Comparison of ENCODE assay signal across 9 cellular contexts in genomic region chr1:148459694-148460093, GRCh38. TPM values are rescaled to one million over a fixed set of nuclear protein-coding genes. Genes with fewer than 3 reads are reported as not detected.
DNase-seq lines count a peak whose midpoint lies in the region; ATAC-seq and TF ChIP-seq lines count a peak whose summit lies in the region.
"Not testable (repeated sequence)": the region's sequence is repeated elsewhere in the genome, so short reads cannot be mapped to it uniquely, and the experiment has no call there.
"Had no signal": no experiment of that assay in that cellular context is flagged by ENCODE, and none has a peak within 500 bp of the region (broad histone marks: within the 10 kb centered on the region; RNA-seq: fewer than 3 reads in every experiment).

No MANE protein-coding gene starts in this region.

- ATAC-seq in body of pancreas; memory B cell (ENCODE audit: low read depth): not testable (repeated sequence)

- not testable (repeated sequence) for H3K36me3 ChIP-seq in OCI-LY1 (ENCODE audit: insufficient read depth, low read length); body of pancreas (replicated peaks in 1 of 2; ENCODE audit: insufficient read depth in 1 of 2, low read depth in 2 of 2); sigmoid colon

- DNase-seq in activated CD4-positive, alpha-beta T cell treated with anti-CD3 and anti-CD28 coated beads, Interleukin-2, amount 10 ng/mL, durations not matched to agents 7 days and 5 days; body of pancreas; fibroblast of mammary gland (ENCODE audit: low read depth); memory B cell (ENCODE audit: low spot score in 2 of 2); sigmoid colon: not testable (repeated sequence)

- not testable (repeated sequence) for H3K4me1 Mint-ChIP-seq in activated CD4-positive, alpha-beta T cell treated with anti-CD3 and anti-CD28 coated beads, Interleukin-2, amount 10 ng/mL, durations not matched to agents 7 days and 5 days; memory B cell

- peak in 2 of 3 donors; percentile 41 to 46 for TF ChIP-seq POLR2A in body of pancreas (IDR thresholded peaks at IDR 0.05)
- TF ChIP-seq POLR2A in sigmoid colon (IDR thresholded peaks at IDR 0.05), result not testable (repeated sequence)

- H3K27me3 Mint-ChIP-seq in activated CD4-positive, alpha-beta T cell treated with anti-CD3 and anti-CD28 coated beads, Interleukin-2, amount 10 ng/mL, durations not matched to agents 7 days and 5 days; memory B cell: not testable (repeated sequence)

- H3K4me3 Mint-ChIP-seq in activated CD4-positive, alpha-beta T cell treated with anti-CD3 and anti-CD28 coated beads, Interleukin-2, amount 10 ng/mL, durations not matched to agents 7 days and 5 days, result peak overlapping the region; percentile 74
- H3K4me3 Mint-ChIP-seq in memory B cell, result peak overlapping the region; percentile 24

- H3K27me3 ChIP-seq in OCI-LY1 (ENCODE audit: insufficient read depth, low read length); body of pancreas; sigmoid colon: not testable (repeated sequence)

- not testable (repeated sequence) for TF ChIP-seq EP300 in sigmoid colon (IDR thresholded peaks at IDR 0.05)

- peak overlapping the region; percentile 77 for H3K9ac ChIP-seq in OCI-LY1 (ENCODE audit: low read length)

- POLR2A ChIA-PET in activated CD4-positive, alpha-beta T cell treated with anti-CD3 and anti-CD28 coated beads, Interleukin-2, amount 10 ng/mL, durations not matched to agents 7 days and 5 days (lab: Charles Lee), result not testable (repeated sequence)

- H3K4me1 ChIP-seq in OCI-LY1 (ENCODE audit: insufficient read depth, low read length, severe bottlenecking); body of pancreas; sigmoid colon: not testable (repeated sequence)

- not testable (repeated sequence) for H3K9me2 ChIP-seq in OCI-LY1 (ENCODE audit: low read depth, low read length)

- TF ChIP-seq CTCF in GM12875 (IDR thresholded peaks at IDR 0.05; ENCODE audit: borderline replicate concordance, insufficient read depth, low read depth, low read length); OCI-LY1 (IDR thresholded peaks at IDR 0.05; ENCODE audit: low read length); body of pancreas (IDR thresholded peaks at IDR 0.05); fibroblast of mammary gland (conservative IDR thresholded peaks at IDR 0.05; ENCODE audit: control insufficient read depth, insufficient read depth, low read depth, low read length); sigmoid colon (IDR thresholded peaks at IDR 0.05): not testable (repeated sequence)

- not testable (repeated sequence) for H3K9me3 ChIP-seq in OCI-LY1 (ENCODE audit: low read length); body of pancreas; sigmoid colon

- peak overlapping the region; percentile 81 for H3K27ac Mint-ChIP-seq in activated CD4-positive, alpha-beta T cell treated with anti-CD3 and anti-CD28 coated beads, Interleukin-2, amount 10 ng/mL, durations not matched to agents 7 days and 5 days
- H3K27ac Mint-ChIP-seq in memory B cell, result not testable (repeated sequence)

- peak overlapping the region; percentile 68; the same call in 1 of the 2 replicates for H3K4me2 ChIP-seq in OCI-LY1 (ENCODE audit: low read length)

- H3K79me2 ChIP-seq in OCI-LY1 (ENCODE audit: insufficient read depth, low read length), result not testable (repeated sequence)

- H3K9me3 Mint-ChIP-seq in activated CD4-positive, alpha-beta T cell treated with anti-CD3 and anti-CD28 coated beads, Interleukin-2, amount 10 ng/mL, durations not matched to agents 7 days and 5 days; memory B cell: not testable (repeated sequence)

- not testable (repeated sequence) for H4K20me1 ChIP-seq in OCI-LY1 (ENCODE audit: insufficient read depth, low read length)

- H3K4me3 ChIP-seq in GM12875 (ENCODE audit: low read depth, low read length) (peak overlapping the region; percentile 55), OCI-LY1 (ENCODE audit: low read depth, low read length, poor library complexity, severe bottlenecking) (peak overlapping the region; percentile 73), body of pancreas (peak overlapping the region in 1 of 2 donors; percentile 96), fibroblast of mammary gland (ENCODE audit: control insufficient read depth, low read depth, low read length) (peak overlapping the region; percentile 63), sigmoid colon (peak overlapping the region; percentile 55 to 77 (median 68))

- 0 to 1% methylated on average over 2 to 11 of the region's 28 CpGs for WGBS in body of pancreas, 2 donors
- WGBS in sigmoid colon, 2 donors, result 0% methylated on average over 5 of the region's 28 CpGs

- CTCF ChIA-PET in activated CD4-positive, alpha-beta T cell treated with anti-CD3 and anti-CD28 coated beads, Interleukin-2, amount 10 ng/mL, durations not matched to agents 7 days and 5 days (lab: Charles Lee), result not testable (repeated sequence)

- intact Hi-C loops in body of pancreas (cut with DNase I); sigmoid colon (cut with DNase I): not testable (repeated sequence)

- not testable (repeated sequence) for H3F3A ChIP-seq in OCI-LY1 (ENCODE audit: insufficient read depth, low read length)

- not testable (repeated sequence) for H3K27ac ChIP-seq in OCI-LY1 (ENCODE audit: low read depth, low read length, poor library complexity, severe bottlenecking)
- H3K27ac ChIP-seq in body of pancreas (peak overlapping the region in 3 of 4 donors; percentile 88 to 89 (median 88)), sigmoid colon (peak overlapping the region; percentile 81 to 89 (median 86))

- not testable (repeated sequence) for H2AFZ ChIP-seq in OCI-LY1 (ENCODE audit: low read length)

- not testable (repeated sequence) for H3K36me3 Mint-ChIP-seq in activated CD4-positive, alpha-beta T cell treated with anti-CD3 and anti-CD28 coated beads, Interleukin-2, amount 10 ng/mL, durations not matched to agents 7 days and 5 days (ENCODE audit: low read depth); memory B cell

RNA-seq across cellular contexts. Expression of gene PPIAL4G, which starts 23.4 kb away (rescaled TPM):
- total RNA-seq in activated CD4-positive, alpha-beta T cell treated with anti-CD3 and anti-CD28 coated beads, Interleukin-2, amount 10 ng/mL, durations not matched to agents 7 days and 5 days, result 1 to 10 TPM in 1 of 2 experiments, under 1 TPM in 1; 0.84 to 1.1 TPM
- total RNA-seq in body of pancreas, result not detected
- under 1 TPM in 2 of 4 donors, not detected in 2; 0.14 to 0.28 TPM for total RNA-seq in sigmoid colon
- under 1 TPM in 1 of 3 donors, not detected in 2; 0.09 TPM for polyA plus RNA-seq in sigmoid colon
- total RNA-seq: endothelial cell of umbilical vein, mesenteric fat pad had no signal
- polyA plus RNA-seq: endothelial cell of umbilical vein had no signal
